1 cellular context compared by ENCODE assay signal in the genomic region with DNA sequence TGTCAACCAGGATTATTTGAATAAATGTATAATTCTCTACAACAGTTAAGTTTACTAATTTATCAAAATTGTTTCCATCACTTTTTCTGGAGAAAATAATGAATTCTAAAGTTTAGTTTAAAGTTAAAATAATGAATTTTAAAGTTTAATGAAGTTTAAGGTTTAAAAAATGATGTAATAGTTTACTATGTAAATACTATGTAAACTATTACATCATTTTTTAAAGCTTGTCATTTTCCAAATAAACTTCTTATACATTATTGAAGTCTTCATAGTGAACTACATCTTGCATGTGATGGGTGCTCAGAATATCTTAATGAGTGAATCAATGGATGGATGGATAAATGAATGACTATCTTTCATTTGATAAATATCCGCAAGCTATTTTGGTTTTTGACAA.
A peak's percentile ranks its signal among the peaks of the same experiment; 100 is the strongest.
TF ChIP-seq lines count a peak whose summit lies in the region.

No MANE protein-coding gene starts in this region.

TF ChIP-seq in HEK293, 187 proteins besides CTCF, POLR2A, EP300 and RAD21:
- peak; percentile 75 for TF ChIP-seq ATF2 (tag by site-specific recombination; IDR thresholded peaks at IDR 0.05; ENCODE audit: low read depth)
- TF ChIP-seq ZNF645 (tag by site-specific recombination; IDR thresholded peaks at IDR 0.05), result no peak
- no peak for TF ChIP-seq ZNF521 (tag by site-specific recombination; IDR thresholded peaks at IDR 0.05)
- no peak for TF ChIP-seq ZNF324 (tag by site-specific recombination; IDR thresholded peaks at IDR 0.05)
